ENCODE assay signal across 9 cellular contexts in genomic region chr2:119224391-119224972, GRCh38. TPM values are rescaled to one million over a fixed set of nuclear protein-coding genes. Genes with fewer than 3 reads are reported as not detected.
DNase-seq lines count a peak whose midpoint lies in the region; ATAC-seq and TF ChIP-seq lines count a peak whose summit lies in the region.
"Had no signal": no experiment of that assay in that cellular context is flagged by ENCODE, and none has a peak within 500 bp of the region (broad histone marks: within the 10 kb centered on the region; RNA-seq: fewer than 3 reads in every experiment).

No MANE protein-coding gene starts in this region.

- no peak for ATAC-seq in GM21737 (IDR thresholded peaks at IDR 0.05; ENCODE audit: unreplicated experiment)

- no peaks in the 10 kb centered on the region for H3K9me3 Mint-ChIP-seq in activated naive CD4-positive, alpha-beta T cell treated with anti-CD3 and anti-CD28 coated beads, Interleukin-2, amount 50 U/mL, for 24 hours
- no peaks in the 10 kb centered on the region for H3K9me3 Mint-ChIP-seq in type B pancreatic cell

- H3K4me3 Mint-ChIP-seq in activated naive CD4-positive, alpha-beta T cell treated with anti-CD3 and anti-CD28 coated beads, Interleukin-2, amount 50 U/mL, for 24 hours = peak overlapping the region; percentile 30
- peak overlapping the region; percentile 65 for H3K4me3 Mint-ChIP-seq in type B pancreatic cell

- in situ Hi-C loops in GM13977 (cut with MboI; ENCODE audit: low pct_unique_long_range_greater_than_20kb, low sequenced_read_pairs, unreplicated experiment) = no loop called here

- H2AFZ ChIP-seq in mesenchymal stem cell (ENCODE audit: low read depth, low read length) = no peak overlapping the region

- H3K9ac ChIP-seq in mesenchymal stem cell (ENCODE audit: low read length) = peak overlapping the region; percentile 83

- no peak overlapping the region for H3K27ac Mint-ChIP-seq in activated naive CD4-positive, alpha-beta T cell treated with anti-CD3 and anti-CD28 coated beads, Interleukin-2, amount 50 U/mL, for 24 hours
- H3K27ac Mint-ChIP-seq in type B pancreatic cell = no peak overlapping the region
- H3K27ac Mint-ChIP-seq: CD4-positive, CD25-positive, alpha-beta regulatory T cell had no signal

- DNase-seq in activated naive CD4-positive, alpha-beta T cell treated with Interleukin-2 at 50 U/mL for 16 hours = no peak
- DNase-seq in cardiac fibroblast (ENCODE audit: low read depth in 2 of 2) (no peak), mesenchymal stem cell (no peak), type B pancreatic cell (ENCODE audit: extremely low spot score, unreplicated experiment) (no peak), amniotic stem cell (lab: John Stamatoyannopoulos, UW) (no peak), GM13977 (ENCODE audit: low spot score) (no peak)

- H2BK120ac ChIP-seq in mesenchymal stem cell (ENCODE audit: low read depth, low read length) = peak overlapping the region; percentile 29

- H3K79me1 ChIP-seq in mesenchymal stem cell (replicated peaks; ENCODE audit: low read length, poor library complexity, severe bottlenecking) = peaks cover 47% of the 10 kb centered on the region

- H3K4ac ChIP-seq in mesenchymal stem cell (ENCODE audit: low read depth in 1 of 2, low read length in 2 of 2) = no peak overlapping the region

- H2BK5ac ChIP-seq in mesenchymal stem cell (ENCODE audit: low read depth, low read length, poor library complexity, severe bottlenecking) = no peak overlapping the region

- no peaks in the 10 kb centered on the region for H3K4me1 Mint-ChIP-seq in activated naive CD4-positive, alpha-beta T cell treated with anti-CD3 and anti-CD28 coated beads, Interleukin-2, amount 50 U/mL, for 24 hours
- peaks cover 7% of the 10 kb centered on the region for H3K4me1 Mint-ChIP-seq in type B pancreatic cell (ENCODE audit: unreplicated experiment)

- peaks cover 50% of the 10 kb centered on the region for H3K4me1 ChIP-seq in mesenchymal stem cell (ENCODE audit: control insufficient read depth, insufficient read depth, low read depth, low read length)

- peaks cover 7 to 21% of the 10 kb centered on the region in 2 experiments for H3K36me3 ChIP-seq in mesenchymal stem cell (ENCODE audit: control insufficient read depth in 1 of 2, insufficient read depth in 2 of 2, low read depth in 1 of 2, low read length in 2 of 2)

- H4K91ac ChIP-seq in mesenchymal stem cell (ENCODE audit: low read length) = peak overlapping the region; percentile 16

- H3K27ac ChIP-seq in mesenchymal stem cell (ENCODE audit: low read length, poor library complexity, severe bottlenecking) = no peak overlapping the region

- no peaks in the 10 kb centered on the region for H3K36me3 Mint-ChIP-seq in activated naive CD4-positive, alpha-beta T cell treated with anti-CD3 and anti-CD28 coated beads, Interleukin-2, amount 50 U/mL, for 24 hours
- H3K36me3 Mint-ChIP-seq in type B pancreatic cell = no peaks in the 10 kb centered on the region
- H3K36me3 Mint-ChIP-seq: CD4-positive, CD25-positive, alpha-beta regulatory T cell had no signal

- H3K23ac ChIP-seq in mesenchymal stem cell (ENCODE audit: low read length in 2 of 2) = peak overlapping the region in 1 of 2 experiments; percentile 51

- H3K27me3 ChIP-seq in mesenchymal stem cell (ENCODE audit: control insufficient read depth in 1 of 2, insufficient read depth in 1 of 2, low read length in 2 of 2) = no peaks in the 10 kb centered on the region

- WGBS in mesenchymal stem cell = 60% methylated on average over 3 of the region's 11 CpGs

- no peaks in the 10 kb centered on the region for H3K9me3 ChIP-seq in mesenchymal stem cell (ENCODE audit: control insufficient read depth, low read length)

- no peak overlapping the region for H2BK15ac ChIP-seq in mesenchymal stem cell (ENCODE audit: low read depth, poor library complexity, severe bottlenecking)

- no peak overlapping the region for H4K8ac ChIP-seq in mesenchymal stem cell (ENCODE audit: low read length)

- H3K18ac ChIP-seq in mesenchymal stem cell (ENCODE audit: low read depth in 1 of 2, low read length in 2 of 2) = peak overlapping the region in 1 of 2 experiments; percentile 78

- H2AK5ac ChIP-seq in mesenchymal stem cell (ENCODE audit: low read length, severe bottlenecking) = no peak overlapping the region

- peak overlapping the region; percentile 97 for H3K4me2 ChIP-seq in mesenchymal stem cell (ENCODE audit: low read length, poor library complexity, severe bottlenecking)

- TF ChIP-seq CTCF in cardiac fibroblast (IDR thresholded peaks at IDR 0.05; ENCODE audit: low read depth, low read length) (no peak), type B pancreatic cell (conservative IDR thresholded peaks at IDR 0.05) (no peak), GM13977 (IDR thresholded peaks at IDR 0.05; ENCODE audit: extremely low read depth, insufficient read depth, missing control alignments) (no peak)

- H3K14ac ChIP-seq in mesenchymal stem cell (ENCODE audit: low read length in 2 of 2) = no peak overlapping the region

- H2BK12ac ChIP-seq in mesenchymal stem cell (ENCODE audit: low read length in 2 of 2) = no peak overlapping the region

- peaks cover 24% of the 10 kb centered on the region for H3K27me3 Mint-ChIP-seq in activated naive CD4-positive, alpha-beta T cell treated with anti-CD3 and anti-CD28 coated beads, Interleukin-2, amount 50 U/mL, for 24 hours
- peaks cover 42% of the 10 kb centered on the region for H3K27me3 Mint-ChIP-seq in type B pancreatic cell

- H3K4me3 ChIP-seq in cardiac fibroblast (replicated peaks in 1 of 2; ENCODE audit: low read depth in 2 of 2, low read length in 2 of 2) (peak overlapping the region; percentile 57 to 75), mesenchymal stem cell (ENCODE audit: insufficient read depth in 1 of 2, low read depth in 1 of 2, low read length in 2 of 2) (peak overlapping the region; percentile 83 to 88)

RNA-seq across cellular contexts. Expression of gene STEAP3, which starts 0.8 kb away (rescaled TPM):
- 25.2 TPM for polyA plus RNA-seq in mesenchymal stem cell (2013, experiment 1 of 2)
- 25.9 TPM for polyA plus RNA-seq in mesenchymal stem cell (2013, experiment 2 of 2)
- 19.0 and 25.5 TPM in 2 replicates for total RNA-seq in type B pancreatic cell (ENCODE audit: low replicate concordance)
- total RNA-seq: CD4-positive, CD25-positive, alpha-beta regulatory T cell had no signal
- polyA plus RNA-seq: CD4-positive, CD25-positive, alpha-beta regulatory T cell had no signal
